ENCODE assay signal across 23 cellular contexts in genomic region chr6:159640722-159641482, GRCh38.
"Had no signal": no experiment of that assay in that cellular context is flagged by ENCODE, and none has a peak within 500 bp of the region (broad histone marks: within the 10 kb centered on the region; RNA-seq: fewer than 3 reads in every experiment).

No MANE protein-coding gene starts in this region.

- H3K9me3 ChIP-seq: gastrocnemius medialis, right lobe of liver, thoracic aorta, tibial nerve, upper lobe of right lung, uterus had no signal

- H2AFZ ChIP-seq: parathyroid adenoma had no signal

- H3K4me1 ChIP-seq: parathyroid adenoma, right lobe of liver, upper lobe of right lung, uterus had no signal

- H3K36me3 ChIP-seq: right lobe of liver, thoracic aorta, tibial nerve, upper lobe of right lung, uterus had no signal

- H3K27ac ChIP-seq: epithelial cell of prostate, gastrocnemius medialis, parathyroid adenoma, right lobe of liver, thoracic aorta, tibial nerve, upper lobe of right lung, uterus had no signal

- H3K4me3 ChIP-seq: gastrocnemius medialis, lung, right lobe of liver, thoracic aorta, tibial nerve, upper lobe of right lung, uterus had no signal

- H3K27me3 ChIP-seq: gastrocnemius medialis, right lobe of liver, tibial nerve, upper lobe of right lung, uterus had no signal

- H3K36me3 Mint-ChIP-seq: natural killer cell had no signal

- DNase-seq: effector CD8-positive, alpha-beta T cell; endodermal cell; gastrocnemius medialis; head of caudate nucleus; kidney; natural killer cell; occipital lobe; right lobe of liver; small intestine; stimulated activated CD4-positive, alpha-beta T cell treated with anti-CD3 and anti-CD28 coated beads, Interleukin-15, amount 100 ng/mL, for 24 hours; stimulated activated CD4-positive, alpha-beta T cell treated with anti-CD3 and anti-CD28 coated beads, Interleukin-2, amount 100 ng/mL, for 48 hours; stimulated activated naive B cell treated with anti-CD40 and anti-IgM and Interleukin-4, amounts not matched to agents 10 μg/mL and 1 μg/mL and 100 μg/mL, for 72 hours; upper lobe of right lung; uterus had no signal

- H3K27ac Mint-ChIP-seq: dendritic cell treated with granulocyte-macrophage colony-stimulating factor and Interleukin-4, amounts not matched to agents 40 ng/mL and 50 ng/mL, for 4 days; endodermal cell; memory B cell; natural killer cell; progenitor cell of endocrine pancreas; stimulated activated naive B cell treated with anti-CD40 and anti-IgM and Interleukin-4, amounts not matched to agents 10 μg/mL and 1 μg/mL and 100 μg/mL, for 72 hours; stimulated activated naive CD8-positive, alpha-beta T cell treated with anti-CD3 and anti-CD28 coated beads, Interleukin-15, Interleukin-2, amounts not matched to agents 100 ng/mL and 50 ng/mL, for 24 hours had no signal

- H3K4me3 Mint-ChIP-seq: dendritic cell treated with granulocyte-macrophage colony-stimulating factor and Interleukin-4, amounts not matched to agents 40 ng/mL and 50 ng/mL, for 4 days; endodermal cell; memory B cell; natural killer cell; stimulated activated naive B cell treated with anti-CD40 and anti-IgM and Interleukin-4, amounts not matched to agents 10 μg/mL and 1 μg/mL and 100 μg/mL, for 72 hours; stimulated activated naive CD8-positive, alpha-beta T cell treated with anti-CD3 and anti-CD28 coated beads, Interleukin-15, Interleukin-2, amounts not matched to agents 100 ng/mL and 50 ng/mL, for 24 hours had no signal

- H3K4me1 Mint-ChIP-seq: endodermal cell, memory B cell had no signal

- H3K79me2 ChIP-seq: parathyroid adenoma had no signal

- H3K27me3 Mint-ChIP-seq: dendritic cell treated with granulocyte-macrophage colony-stimulating factor and Interleukin-4, amounts not matched to agents 40 ng/mL and 50 ng/mL, for 4 days; memory B cell; progenitor cell of endocrine pancreas; stimulated activated naive B cell treated with anti-CD40 and anti-IgM and Interleukin-4, amounts not matched to agents 10 μg/mL and 1 μg/mL and 100 μg/mL, for 72 hours; stimulated activated naive CD8-positive, alpha-beta T cell treated with anti-CD3 and anti-CD28 coated beads, Interleukin-15, Interleukin-2, amounts not matched to agents 100 ng/mL and 50 ng/mL, for 24 hours had no signal

- H3K9ac ChIP-seq: parathyroid adenoma had no signal

- H3K9me3 Mint-ChIP-seq: dendritic cell treated with granulocyte-macrophage colony-stimulating factor and Interleukin-4, amounts not matched to agents 40 ng/mL and 50 ng/mL, for 4 days; natural killer cell; stimulated activated naive CD8-positive, alpha-beta T cell treated with anti-CD3 and anti-CD28 coated beads, Interleukin-15, Interleukin-2, amounts not matched to agents 100 ng/mL and 50 ng/mL, for 24 hours had no signal
